In genomic region chr11:44507491-44507890, GRCh38 we compare ENCODE assay signal across 3 cellular contexts.
A peak's percentile ranks its signal among the peaks of the same experiment; 100 is the strongest.
TF ChIP-seq lines count a peak whose summit lies in the region.

No MANE protein-coding gene starts in this region.

TF ChIP-seq in HEK293, 187 proteins besides CTCF, POLR2A, EP300 and RAD21:
- TF ChIP-seq ZNF366 (tag by site-specific recombination; conservative IDR thresholded peaks at IDR 0.05) = no peak
- TF ChIP-seq ZNF473 (tag by site-specific recombination; IDR thresholded peaks at IDR 0.05) = no peak
- TF ChIP-seq ZNF280D (tag by site-specific recombination; IDR thresholded peaks at IDR 0.05) = 0 out of 2 replicates have a peak, but pooled peaks have one; percentile 55
- peak; percentile 57 for TF ChIP-seq SETDB1 (IDR thresholded peaks at IDR 0.05; ENCODE audit: insufficient read length, low read length)

TF ChIP-seq in WTC11, 78 proteins besides CTCF, POLR2A, EP300 and RAD21:
- TF ChIP-seq GTF2I (CRISPR knock-in tag; conservative IDR thresholded peaks at IDR 0.05) (peak; percentile 74), ARID4B (CRISPR knock-in tag; IDR thresholded peaks at IDR 0.05; ENCODE audit: borderline replicate concordance) (no peak), JAZF1 (CRISPR knock-in tag; IDR thresholded peaks at IDR 0.05) (no peak), ATF1 (CRISPR knock-in tag; IDR thresholded peaks at IDR 0.05) (no peak), ZNF671 (CRISPR knock-in tag; IDR thresholded peaks at IDR 0.05) (no peak), RORB (CRISPR knock-in tag; IDR thresholded peaks at IDR 0.05) (no peak)

TF ChIP-seq in H1, 55 proteins besides CTCF, POLR2A, EP300 and RAD21:
- TF ChIP-seq HDAC2 (IDR thresholded peaks at IDR 0.05; ENCODE audit: borderline replicate concordance in 1 of 2, low read depth in 2 of 2, low read length in 2 of 2) (peak in 1 of 2 experiments; percentile 57; a peak in 1 of 4 replicates), SIX5 (IDR thresholded peaks at IDR 0.05; ENCODE audit: low read depth, low read length) (no peak), KDM1A (IDR thresholded peaks at IDR 0.05; ENCODE audit: borderline replicate concordance, low read length) (peak; percentile 84; the same call in 1 of the 2 replicates)
TF ChIP-seq in H1: peak in this region for 2.
